ENCODE assay signal across 5 cellular contexts in the genomic region with DNA sequence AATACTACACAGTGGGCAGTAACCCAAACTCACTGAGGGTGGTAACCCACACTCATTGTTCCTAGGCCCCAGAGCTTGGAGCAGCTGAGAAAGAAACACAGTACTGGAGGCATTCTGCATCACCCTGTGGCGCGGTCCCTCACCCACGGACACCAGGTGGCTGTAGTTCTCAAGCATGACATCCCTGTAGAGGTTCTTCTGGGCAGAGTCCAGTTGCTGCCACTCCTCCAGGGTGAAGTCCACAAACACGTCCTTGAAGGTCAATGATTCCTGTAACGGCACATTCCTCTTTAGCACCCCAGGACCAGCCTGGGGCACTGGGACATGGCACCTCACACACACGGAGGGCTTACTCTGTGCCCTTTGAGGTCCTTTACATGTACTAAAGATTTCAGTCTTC. TPM values are rescaled to one million over a fixed set of nuclear protein-coding genes. Genes with fewer than 3 reads are reported as not detected.
DNase-seq lines count a peak whose midpoint lies in the region; ATAC-seq, FAIRE-seq and TF ChIP-seq lines count a peak whose summit lies in the region.
"Not testable (repeated sequence)": the region's sequence is repeated elsewhere in the genome, so short reads cannot be mapped to it uniquely, and the experiment has no call there.

No MANE protein-coding gene starts in this region.

- WGBS in HepG2 (ENCODE audit: low lambda C conversion rate), result no CpG with 5 or more reads among the region's 6 CpGs

- TF ChIP-seq POLR2A in HepG2 (IDR thresholded peaks at IDR 0.05; ENCODE audit: insufficient read depth in 1 of 2, low read depth in 2 of 2, low read length in 2 of 2), result not testable (repeated sequence)

- peak overlapping the region in 3 of 11 experiments; percentile 49 to 70 (median 68); a peak in 7 of 22 replicates for H3K27ac ChIP-seq in BLaER1 treated with 17β-estradiol and CSF1 and Interleukin-3, amounts not matched to agents 10 nM and 100 nM
- not testable (repeated sequence) for H3K27ac ChIP-seq in astrocyte (ENCODE audit: low read depth, low read length); HepG2 (ENCODE audit: extremely low read length, insufficient read depth, low read length)

- H3K27ac Mint-ChIP-seq in astrocyte (ENCODE audit: unreplicated experiment); osteocyte (ENCODE audit: unreplicated experiment): not testable (repeated sequence)

- H3K4me1 Mint-ChIP-seq in astrocyte (ENCODE audit: low read depth, unreplicated experiment); osteocyte (ENCODE audit: unreplicated experiment): not testable (repeated sequence)

- TF ChIP-seq RAD21 in HepG2 (CRISPR knock-in tag; IDR thresholded peaks at IDR 0.05), result not testable (repeated sequence)

- H3K4me1 ChIP-seq in BLaER1 treated with 17β-estradiol and CSF1 and Interleukin-3, amounts not matched to agents 10 nM and 100 nM, result peaks cover 9 to 59% (median 36%) of the 10 kb centered on the region in 10 experiments
- H3K4me1 ChIP-seq in astrocyte (ENCODE audit: insufficient read depth, low read length); HepG2 (ENCODE audit: insufficient read depth, low read length): not testable (repeated sequence)

- H3K9me3 ChIP-seq in BLaER1 treated with 17β-estradiol and CSF1 and Interleukin-3, amounts not matched to agents 10 nM and 100 nM (replicated peaks in 1 of 11), result peaks cover 35 to 77% (median 67%) of the 10 kb centered on the region in 11 experiments
- H3K9me3 ChIP-seq in astrocyte (ENCODE audit: insufficient read depth, low read depth, low read length); HepG2 (ENCODE audit: low read length): not testable (repeated sequence)

- not testable (repeated sequence) for H3K4me3 ChIP-seq in BLaER1 treated with 17β-estradiol and CSF1 and Interleukin-3, amounts not matched to agents 10 nM and 100 nM; astrocyte (ENCODE audit: insufficient read depth, low read depth, low read length); bronchial epithelial cell (ENCODE audit: low read depth, low read length); HepG2 (replicated peaks in 1 of 3; ENCODE audit: insufficient read depth in 1 of 3, low read depth in 2 of 3, low read length in 3 of 3)

- peak; percentile 97 for FAIRE-seq in astrocyte (lab: Jason Lieb, UNC)
- peak; percentile 7 for FAIRE-seq in bronchial epithelial cell (lab: Jason Lieb, UNC)
- peak; percentile 30 for FAIRE-seq in HepG2 (lab: Jason Lieb, UNC)

- H3K36me3 Mint-ChIP-seq in astrocyte (ENCODE audit: low read depth, unreplicated experiment); osteocyte (ENCODE audit: unreplicated experiment): not testable (repeated sequence)

- TF ChIP-seq CTCF in astrocyte (IDR thresholded peaks at IDR 0.05; ENCODE audit: insufficient read depth, low read depth, low read length); bronchial epithelial cell (IDR thresholded peaks at IDR 0.05; ENCODE audit: insufficient read depth, low read length, severe bottlenecking); HepG2 (CRISPR knock-in tag; IDR thresholded peaks at IDR 0.05); osteocyte (IDR thresholded peaks at IDR 0.05): not testable (repeated sequence)

- H3K9ac ChIP-seq in BLaER1 treated with 17β-estradiol and CSF1 and Interleukin-3, amounts not matched to agents 10 nM and 100 nM, result peak overlapping the region in 1 of 11 experiments; percentile 64; a peak in 1 of 22 replicates
- H3K9ac ChIP-seq in astrocyte (ENCODE audit: low read length); HepG2 (ENCODE audit: insufficient read depth, low read depth, low read length): not testable (repeated sequence)

- POLR2A ChIA-PET in HepG2 (lab: Yijun Ruan, JAX), result not testable (repeated sequence)

- H4K20me1 ChIP-seq in BLaER1 treated with 17β-estradiol and CSF1 and Interleukin-3, amounts not matched to agents 10 nM and 100 nM; astrocyte (ENCODE audit: insufficient read depth, low read length); HepG2 (ENCODE audit: insufficient read depth, low read length): not testable (repeated sequence)

- CTCF ChIA-PET in HepG2 (lab: Yijun Ruan, JAX; ENCODE audit: low intra/inter-chr PET ratio, low total read pairs), result not testable (repeated sequence)

- in situ Hi-C loops in HepG2 (cut with HindIII; ENCODE audit: extremely low pct_ligation_motif_present, low pct_unique_long_range_greater_than_20kb), result not testable (repeated sequence)

- not testable (repeated sequence) for TF ChIP-seq EP300 in HepG2 (IDR thresholded peaks at IDR 0.05; ENCODE audit: low read depth in 2 of 2, low read length in 2 of 2); HepG2 (CRISPR knock-in tag; IDR thresholded peaks at IDR 0.05; ENCODE audit: borderline replicate concordance)

- DNase-seq in astrocyte (ENCODE audit: low read depth); bronchial epithelial cell (ENCODE audit: low read depth); HepG2 (ENCODE audit: low spot score): not testable (repeated sequence)
- peak; percentile 62 for DNase-seq in osteocyte (ENCODE audit: extremely low spot score, unreplicated experiment)

- H3K4me3 Mint-ChIP-seq in astrocyte (ENCODE audit: unreplicated experiment); osteocyte (ENCODE audit: unreplicated experiment): not testable (repeated sequence)

- H3K9me3 Mint-ChIP-seq in astrocyte (ENCODE audit: unreplicated experiment); osteocyte (ENCODE audit: unreplicated experiment): not testable (repeated sequence)

- intact Hi-C loops in HepG2 (cut with micrococcal nuclease; ENCODE audit: unreplicated experiment), result not testable (repeated sequence)

- not testable (repeated sequence) for H2AFZ ChIP-seq in astrocyte (ENCODE audit: low read depth, low read length); HepG2 (ENCODE audit: low read length)

- BruUV-seq in HepG2 (replicated peaks; lab: Mats Ljungman, UMichigan), result not testable (repeated sequence)

- ATAC-seq in HepG2, result peak; percentile 60

- H3K79me2 ChIP-seq in astrocyte (ENCODE audit: insufficient read depth, low read length); HepG2 (ENCODE audit: insufficient read depth, low read length): not testable (repeated sequence)

- not testable (repeated sequence) for H3K27me3 ChIP-seq in BLaER1 treated with 17β-estradiol and CSF1 and Interleukin-3, amounts not matched to agents 10 nM and 100 nM; astrocyte (ENCODE audit: insufficient read depth, low read length); bronchial epithelial cell (ENCODE audit: control insufficient read depth, insufficient read depth, low read length); HepG2 (ENCODE audit: control insufficient read depth in 1 of 2, insufficient read depth in 2 of 2, low read length in 2 of 2)

- peak overlapping the region in 7 of 11 experiments; percentile 50 to 76 (median 59); a peak in 13 of 22 replicates for H3K4me2 ChIP-seq in BLaER1 treated with 17β-estradiol and CSF1 and Interleukin-3, amounts not matched to agents 10 nM and 100 nM
- H3K4me2 ChIP-seq in astrocyte (ENCODE audit: low read length); HepG2 (ENCODE audit: low read depth, low read length): not testable (repeated sequence)

- peaks cover 3 to 50% (median 26%) of the 10 kb centered on the region in 11 experiments; a peak in 19 of 22 replicates for H3K36me3 ChIP-seq in BLaER1 treated with 17β-estradiol and CSF1 and Interleukin-3, amounts not matched to agents 10 nM and 100 nM
- H3K36me3 ChIP-seq in astrocyte (ENCODE audit: insufficient read depth, low read length); bronchial epithelial cell (ENCODE audit: control insufficient read depth, insufficient read depth, low read length); HepG2 (replicated peaks in 1 of 2; ENCODE audit: control insufficient read depth in 1 of 2, insufficient read depth in 2 of 2, low read length in 2 of 2): not testable (repeated sequence)

- not testable (repeated sequence) for H3K27me3 Mint-ChIP-seq in astrocyte (ENCODE audit: low read depth, unreplicated experiment); osteocyte (ENCODE audit: unreplicated experiment)

RNA-seq across cellular contexts. Expression of gene ZNF674, which starts 16.6 kb away (rescaled TPM):
- total RNA-seq in astrocyte (4.6 and 5.5 TPM in 2 replicates), bronchial epithelial cell (6.0 and 11.6 TPM in 2 replicates), HepG2 (2016; rRNA removed; fragmentation: Illumina TruSeq; extraction: Trizol) (3.5 and 4.2 TPM in 2 replicates), osteocyte (6.1 and 8.8 TPM in 2 replicates)
- total RNA-seq in HepG2 (2016; cell fraction: cytosol; rRNA removed; fragmentation: Illumina TruSeq; extraction: Trizol; ENCODE audit: low read depth), result 0.35 and 1.0 TPM in 2 replicates
- 2.6 and 4.7 TPM in 2 replicates for total RNA-seq in HepG2 (2016; cell fraction: insoluble cytoplasmic fraction; rRNA removed; fragmentation: Illumina TruSeq; extraction: Trizol)
- total RNA-seq in HepG2 (2016; cell fraction: membrane; rRNA removed; fragmentation: Illumina TruSeq; extraction: Trizol), result 1.1 and 1.5 TPM in 2 replicates
- 2.3 and 4.8 TPM in 2 replicates for total RNA-seq in HepG2 (2016; cell fraction: nucleus; rRNA removed; fragmentation: Illumina TruSeq; extraction: Trizol)
- polyA plus RNA-seq in HepG2 (2011; rRNA removed), result 2.9 and 4.0 TPM in 2 replicates
- polyA plus RNA-seq in HepG2 (2011; cell fraction: cytosol; rRNA removed), result 1.3 and 2.6 TPM in 2 replicates
- 4.5 and 5.2 TPM in 2 replicates for polyA plus RNA-seq in HepG2 (2011; cell fraction: nucleus; rRNA removed)
- 1.7 and 2.4 TPM in 2 replicates for polyA plus RNA-seq in HepG2 (2012)
- polyA plus RNA-seq in HepG2 (2016; cell fraction: cytosol; fragmentation: Illumina TruSeq; extraction: Trizol; ENCODE audit: low read depth), result 0.17 and 0.28 TPM in 2 replicates
- 2.6 and 3.3 TPM in 2 replicates for polyA plus RNA-seq in HepG2 (2016; cell fraction: insoluble cytoplasmic fraction; fragmentation: Illumina TruSeq; extraction: Trizol; ENCODE audit: low read depth)
- 0.33 and 0.52 TPM in 2 replicates for polyA plus RNA-seq in HepG2 (2016; cell fraction: membrane; fragmentation: Illumina TruSeq; extraction: Trizol; ENCODE audit: low read depth)
- polyA plus RNA-seq in HepG2 (2016; cell fraction: nucleus; fragmentation: Illumina TruSeq; extraction: Trizol; ENCODE audit: insufficient read depth, low read depth), result 5.1 and 5.8 TPM in 2 replicates
- polyA minus RNA-seq in HepG2 (2011; rRNA and poly(A)+ RNA removed; ENCODE audit: low replicate concordance), result 9.1 and 19.5 TPM in 2 replicates
- polyA minus RNA-seq in HepG2 (2011; cell fraction: cytosol; rRNA and poly(A)+ RNA removed), result 1.8 and 2.8 TPM in 2 replicates
- 6.8 and 9.7 TPM in 2 replicates for polyA minus RNA-seq in HepG2 (2011; cell fraction: nucleus; rRNA and poly(A)+ RNA removed)

RNA-seq across cellular contexts. Expression of gene CHST7, which starts 44.9 kb away (rescaled TPM):
- total RNA-seq in astrocyte (13.8 and 15.4 TPM in 2 replicates), bronchial epithelial cell (3.4 and 4.0 TPM in 2 replicates), HepG2 (2016; rRNA removed; fragmentation: Illumina TruSeq; extraction: Trizol) (2.6 and 5.2 TPM in 2 replicates), osteocyte (14.8 and 16.7 TPM in 2 replicates)
- total RNA-seq in HepG2 (2016; cell fraction: cytosol; rRNA removed; fragmentation: Illumina TruSeq; extraction: Trizol; ENCODE audit: low read depth), result 1.1 and 1.3 TPM in 2 replicates
- 2.8 and 5.0 TPM in 2 replicates for total RNA-seq in HepG2 (2016; cell fraction: insoluble cytoplasmic fraction; rRNA removed; fragmentation: Illumina TruSeq; extraction: Trizol)
- total RNA-seq in HepG2 (2016; cell fraction: membrane; rRNA removed; fragmentation: Illumina TruSeq; extraction: Trizol), result 1.9 and 2.2 TPM in 2 replicates
- total RNA-seq in HepG2 (2016; cell fraction: nucleus; rRNA removed; fragmentation: Illumina TruSeq; extraction: Trizol), result 3.6 and 5.2 TPM in 2 replicates
- polyA plus RNA-seq in HepG2 (2011; rRNA removed), result 2.4 and 2.8 TPM in 2 replicates
- polyA plus RNA-seq in HepG2 (2011; cell fraction: cytosol; rRNA removed), result 3.3 and 4.2 TPM in 2 replicates
- polyA plus RNA-seq in HepG2 (2011; cell fraction: nucleus; rRNA removed), result 2.5 and 3.6 TPM in 2 replicates
- 2.3 and 2.6 TPM in 2 replicates for polyA plus RNA-seq in HepG2 (2012)
- polyA plus RNA-seq in HepG2 (2016; cell fraction: cytosol; fragmentation: Illumina TruSeq; extraction: Trizol; ENCODE audit: low read depth), result 0.46 and 0.62 TPM in 2 replicates
- 1.7 and 2.0 TPM in 2 replicates for polyA plus RNA-seq in HepG2 (2016; cell fraction: insoluble cytoplasmic fraction; fragmentation: Illumina TruSeq; extraction: Trizol; ENCODE audit: low read depth)
- polyA plus RNA-seq in HepG2 (2016; cell fraction: membrane; fragmentation: Illumina TruSeq; extraction: Trizol; ENCODE audit: low read depth), result 0.87 and 0.94 TPM in 2 replicates
- 3.1 and 3.3 TPM in 2 replicates for polyA plus RNA-seq in HepG2 (2016; cell fraction: nucleus; fragmentation: Illumina TruSeq; extraction: Trizol; ENCODE audit: insufficient read depth, low read depth)
- polyA minus RNA-seq in HepG2 (2011; rRNA and poly(A)+ RNA removed; ENCODE audit: low replicate concordance), result 0.07 and 5.7 TPM in 2 replicates
- 2.6 and 4.3 TPM in 2 replicates for polyA minus RNA-seq in HepG2 (2011; cell fraction: cytosol; rRNA and poly(A)+ RNA removed)
- polyA minus RNA-seq in HepG2 (2011; cell fraction: nucleus; rRNA and poly(A)+ RNA removed), result 3.5 and 4.4 TPM in 2 replicates
